19 cellular contexts compared by ENCODE assay signal in the genomic region with DNA sequence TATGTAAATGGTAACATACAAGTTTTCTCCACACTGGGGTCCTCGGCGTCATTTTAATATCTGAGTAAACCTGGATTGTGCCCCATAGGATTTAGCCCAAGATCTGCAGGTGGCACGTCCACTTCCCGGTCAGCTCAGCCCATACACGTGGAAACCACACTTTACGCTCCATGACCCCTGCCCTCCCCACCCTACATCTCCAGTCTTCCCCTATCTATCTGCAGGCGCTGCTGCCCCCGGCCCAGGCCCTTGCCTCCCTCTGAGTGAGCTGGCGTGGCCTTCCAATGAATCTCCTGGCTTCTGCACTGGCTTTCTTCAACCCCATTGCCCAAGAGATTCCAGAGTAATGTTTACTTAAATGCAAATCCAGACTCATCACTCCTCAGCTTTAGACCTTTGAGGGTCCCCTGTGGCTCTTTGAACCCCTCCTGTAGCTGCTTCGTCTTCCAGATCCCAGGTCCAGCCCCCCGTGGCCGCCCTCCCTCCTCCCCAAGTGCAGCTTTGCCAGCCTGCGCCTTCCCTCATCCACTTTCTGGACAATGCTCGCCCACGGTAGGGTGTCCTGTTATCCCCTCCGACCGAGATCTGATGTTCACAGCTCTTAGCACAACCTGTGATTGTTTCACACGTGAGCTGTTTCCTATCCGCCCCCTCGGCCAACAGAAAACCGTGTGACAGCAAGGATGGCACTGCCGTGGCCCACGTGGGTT.
DNase-seq lines count a peak whose midpoint lies in the region; TF ChIP-seq lines count a peak whose summit lies in the region.
"Had no signal": no experiment of that assay in that cellular context is flagged by ENCODE, and none has a peak within 500 bp of the region (broad histone marks: within the 10 kb centered on the region; RNA-seq: fewer than 3 reads in every experiment).

No MANE protein-coding gene starts in this region.

- peak overlapping the region; percentile 50 for H3K27ac Mint-ChIP-seq in neural crest cell (ENCODE audit: unreplicated experiment)
- H3K27ac Mint-ChIP-seq: B cell; CD4-positive, alpha-beta T cell; CD8-positive, alpha-beta T cell had no signal

- TF ChIP-seq CTCF in neural crest cell (conservative IDR thresholded peaks at IDR 0.05) = no peak

- peaks cover 10% of the 10 kb centered on the region for H3K27me3 Mint-ChIP-seq in neural crest cell (ENCODE audit: low read depth)
- H3K27me3 Mint-ChIP-seq: B cell; CD4-positive, alpha-beta T cell had no signal

- peaks cover 12% of the 10 kb centered on the region for H3K4me1 Mint-ChIP-seq in neural crest cell
- H3K4me1 Mint-ChIP-seq: B cell had no signal

- intact Hi-C loops in posterior vena cava (cut with DNase I) = loop anchor here in 1 of 2 donors (5.0 kb wide), 1 partner anchor 1099 kb away; no protein-coding TSS in a partner anchor

- no peaks in the 10 kb centered on the region for H3K9me3 Mint-ChIP-seq in neural crest cell

- peaks cover 5% of the 10 kb centered on the region for H3K36me3 Mint-ChIP-seq in neural crest cell (ENCODE audit: low read depth)
- H3K36me3 Mint-ChIP-seq: CD8-positive, alpha-beta T cell had no signal

- H3K4me3 Mint-ChIP-seq in neural crest cell = no peak overlapping the region
- H3K4me3 Mint-ChIP-seq: B cell; CD4-positive, alpha-beta T cell; CD8-positive, alpha-beta T cell had no signal

- peak; percentile 9 for DNase-seq in activated CD8-positive, alpha-beta memory T cell treated with anti-CD3 and anti-CD28 coated beads for 24 hours
- no peak for DNase-seq in activated CD8-positive, alpha-beta memory T cell treated with anti-CD3 and anti-CD28 coated beads, Interleukin-2, amount 50 U/mL, for 4 hours
- DNase-seq in ecto neural progenitor cell (ENCODE audit: low spot score) (peak; percentile 27), neural crest cell (ENCODE audit: low read depth, low spot score) (no peak), posterior vena cava (ENCODE audit: low spot score) (peak; percentile 59), NAMALWA (ENCODE audit: low spot score) (no peak), DMS 273 treated with DMSO at 0.1 percent for 48 hours (lab: John Stamatoyannopoulos, UW) (no peak)
- DNase-seq: AML-193; Caco-2; Calu3; CD4-positive, alpha-beta T cell; DMS153; DMS53; DMS79; DND-41; EL; GDM1 had no signal

Comparison
In these comparisons a context has a peak if more than half of its experiments do, and no peak if none do; other contexts are left out.
1. DNase-seq: peak in activated CD8-positive, alpha-beta memory T cell treated with anti-CD3 and anti-CD28 coated beads for 24 hours (single experiment), ecto neural progenitor cell (single experiment) and posterior vena cava (single experiment); none in activated CD8-positive, alpha-beta memory T cell treated with anti-CD3 and anti-CD28 coated beads, Interleukin-2, amount 50 U/mL, for 4 hours (single experiment), neural crest cell (single experiment), NAMALWA (single experiment) and DMS 273 treated with DMSO at 0.1 percent for 48 hours (single experiment).